In the genomic region with DNA sequence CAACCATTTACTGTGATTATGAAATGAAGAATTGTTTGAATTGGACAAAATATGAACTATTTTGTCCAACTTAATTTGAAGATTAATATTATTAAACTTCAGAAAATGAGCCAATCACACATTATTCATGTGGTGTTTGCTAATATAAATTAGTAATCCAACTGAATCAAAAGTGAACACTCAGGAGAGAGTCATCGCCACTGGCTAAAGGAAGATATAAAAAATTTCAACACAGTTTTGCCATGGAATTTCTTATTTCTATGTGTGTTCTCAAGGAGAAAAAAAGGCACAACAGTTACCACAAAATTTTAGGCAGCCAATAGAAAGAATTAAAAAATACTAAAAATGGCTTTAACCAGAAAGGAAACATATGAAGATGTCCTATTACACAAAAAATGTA, we compare ENCODE assay signal across 26 cellular contexts.
"Had no signal": no experiment of that assay in that cellular context is flagged by ENCODE, and none has a peak within 500 bp of the region (broad histone marks: within the 10 kb centered on the region; RNA-seq: fewer than 3 reads in every experiment).

No MANE protein-coding gene starts in this region.

- DNase-seq: colonic mucosa; effector CD8-positive, alpha-beta T cell; endodermal cell; erythroblast; esophagus squamous epithelium; heart left ventricle; kidney; pancreas; right lobe of liver; small intestine; stimulated activated CD4-positive, alpha-beta T cell treated with anti-CD3 and anti-CD28 coated beads, Interleukin-12 subunit alpha, Interleukin-12 subunit beta, amount 100 ng/mL, for 4 hours; stimulated activated CD4-positive, alpha-beta T cell treated with anti-CD3 and anti-CD28 coated beads, Interleukin-1b, Interleukin-23, amount 100 ng/mL, for 48 hours; stimulated activated CD4-positive, alpha-beta T cell treated with anti-CD3 and anti-CD28 coated beads, Interleukin-4, amount 100 ng/mL, for 1 hour; stimulated activated naive CD4-positive, alpha-beta T cell treated with Interleukin-2 at 50 U/mL for 16 hours; stomach; thyroid gland; trophoblast cell had no signal

- H3K36me3 ChIP-seq: colonic mucosa, esophagus squamous epithelium, gastroesophageal sphincter, heart left ventricle, neutrophil, pancreas, right lobe of liver, stomach, thyroid gland, vagina had no signal

- H3K9me3 ChIP-seq: colonic mucosa, esophagus squamous epithelium, gastroesophageal sphincter, heart left ventricle, neutrophil, right lobe of liver, stomach, thyroid gland, vagina had no signal

- H3K79me2 ChIP-seq: hepatocyte had no signal

- ATAC-seq: foreskin keratinocyte; gastroesophageal sphincter; heart left ventricle; left lobe of liver; natural killer cell treated with Interleukin-12 subunit alpha and Interleukin-12 subunit beta and Interleukin-15 and Interleukin-18, amount 100 ng/mL, for 72 hours; pancreas; right lobe of liver; stimulated activated effector memory CD8-positive, alpha-beta T cell treated with anti-CD3 and anti-CD28 coated beads, Interleukin-12 subunit alpha, Interleukin-12 subunit beta, amount 100 ng/mL, for 72 hours had no signal

- H3K27me3 ChIP-seq: colonic mucosa, esophagus squamous epithelium, foreskin keratinocyte, gastroesophageal sphincter, heart left ventricle, hepatocyte, neutrophil, pancreas, right lobe of liver, stomach, thyroid gland, vagina had no signal

- H3K4me1 ChIP-seq: colonic mucosa, esophagus squamous epithelium, gastroesophageal sphincter, heart left ventricle, pancreas, right lobe of liver, stomach, thyroid gland, vagina had no signal

- H3K4me3 ChIP-seq: colonic mucosa, esophagus squamous epithelium, gastroesophageal sphincter, heart left ventricle, hepatocyte, lung, pancreas, right lobe of liver, stomach, thyroid gland, vagina had no signal

- FAIRE-seq: pancreas, small intestine had no signal

- H3K4me2 ChIP-seq: hepatocyte had no signal

- H2AFZ ChIP-seq: hepatocyte had no signal

- H3K27ac ChIP-seq: colonic mucosa, esophagus squamous epithelium, gastroesophageal sphincter, heart left ventricle, hepatocyte, neutrophil, right lobe of liver, stomach, thyroid gland, vagina had no signal
